Comparison of ENCODE assay signal across 8 cellular contexts in the genomic region with DNA sequence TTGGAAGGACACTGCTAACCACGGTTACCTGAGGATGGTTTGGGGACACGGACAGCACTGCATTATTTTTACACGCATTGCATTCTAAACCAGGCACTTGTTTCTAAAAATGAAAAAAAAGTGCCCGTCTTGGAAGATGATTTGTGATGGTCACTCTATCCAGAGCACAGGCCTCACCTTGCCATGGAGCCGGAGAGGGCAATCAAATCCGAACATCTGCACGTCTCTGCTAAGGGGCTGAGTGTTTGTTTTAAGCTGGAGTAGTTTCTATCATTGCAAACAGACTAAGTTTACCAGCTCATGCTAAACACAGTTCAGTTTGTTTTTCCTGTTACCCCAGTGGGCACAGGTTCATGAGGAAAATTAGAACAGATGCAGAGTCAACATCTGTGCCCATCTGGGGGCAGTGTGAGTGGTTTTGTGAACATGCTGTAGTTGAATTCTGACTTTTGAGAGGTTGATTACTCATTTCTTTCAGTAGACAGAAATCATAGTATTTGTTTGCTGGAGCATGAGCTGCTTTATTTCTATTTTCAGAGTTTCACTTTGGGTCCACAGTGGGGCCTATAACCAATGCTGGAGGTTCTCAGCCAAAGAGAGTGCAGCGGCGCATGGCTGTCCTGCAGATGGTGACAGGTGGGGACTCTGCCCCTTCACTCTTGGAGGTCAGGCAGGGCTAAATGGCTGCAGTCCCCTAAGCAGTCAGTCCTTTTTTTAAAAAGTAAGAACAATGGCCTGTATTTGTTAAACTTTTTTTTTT.
DNase-seq lines count a peak whose midpoint lies in the region; ATAC-seq, FAIRE-seq and TF ChIP-seq lines count a peak whose summit lies in the region.

No MANE protein-coding gene starts in this region.

- DNase-seq in GM18507 (ENCODE audit: extremely low spot score, insufficient read length, low read depth) (peak; percentile 65), MM.1S (peak; percentile 88), fibroblast of gingiva (ENCODE audit: low read depth) (peak; percentile 49), SIG-M5 treated with dmso at 0.1 percent for 504 hours (lab: John Stamatoyannopoulos, UW; ENCODE audit: unreplicated experiment) (no peak), NCI-H1436 (lab: John Stamatoyannopoulos, UW) (no peak), SIG-M5 (lab: John Stamatoyannopoulos, UW) (no peak), A172 (ENCODE audit: low spot score) (no peak)

- FAIRE-seq in GM18507 (lab: Jason Lieb, UNC): peak; percentile 99

- peak; percentile 57 for ATAC-seq in GM21529 (IDR thresholded peaks at IDR 0.05; ENCODE audit: unreplicated experiment)

- no peak overlapping the region for H2AFZ ChIP-seq in MM.1S (ENCODE audit: low read length)

- peak overlapping the region; percentile 75 for H3K4me2 ChIP-seq in MM.1S (ENCODE audit: low read depth, low read length)

- peaks cover 70% of the 10 kb centered on the region for H3F3A ChIP-seq in MM.1S (ENCODE audit: insufficient read depth, low read length)

- TF ChIP-seq CTCF in MM.1S (IDR thresholded peaks at IDR 0.05; ENCODE audit: low read length): peak; percentile 45

- no peaks in the 10 kb centered on the region for H3K36me3 ChIP-seq in MM.1S (replicated peaks; ENCODE audit: insufficient read depth, low read length)

- H3K9me2 ChIP-seq in MM.1S (replicated peaks; ENCODE audit: insufficient read depth, low read length): no peaks in the 10 kb centered on the region

- peak overlapping the region; percentile 98 for H3K27ac ChIP-seq in MM.1S (ENCODE audit: low read length)

- H4K20me1 ChIP-seq in MM.1S (ENCODE audit: insufficient read depth, low read length): no peaks in the 10 kb centered on the region

- H3K4me3 ChIP-seq in MM.1S (ENCODE audit: low read length): peak overlapping the region; percentile 45

- no peaks in the 10 kb centered on the region for H3K27me3 ChIP-seq in MM.1S (replicated peaks; ENCODE audit: insufficient read depth, low read length)

- peaks cover 78% of the 10 kb centered on the region for H3K4me1 ChIP-seq in MM.1S (ENCODE audit: low read length)

- H3K9me3 ChIP-seq in MM.1S (replicated peaks; ENCODE audit: insufficient read depth, low read length): no peaks in the 10 kb centered on the region

- H3K79me2 ChIP-seq in MM.1S (ENCODE audit: low read length): no peaks in the 10 kb centered on the region

- H3K9ac ChIP-seq in MM.1S (ENCODE audit: low read length): peak overlapping the region; percentile 92

Comparison
In these comparisons a context has a peak if more than half of its experiments do, and no peak if none do; other contexts are left out.
1. DNase-seq: peak in GM18507 (single experiment), MM.1S (single experiment) and fibroblast of gingiva (single experiment); none in SIG-M5 treated with dmso at 0.1 percent for 504 hours (single experiment), NCI-H1436 (single experiment), SIG-M5 (single experiment) and A172 (single experiment).